In the genomic region with DNA sequence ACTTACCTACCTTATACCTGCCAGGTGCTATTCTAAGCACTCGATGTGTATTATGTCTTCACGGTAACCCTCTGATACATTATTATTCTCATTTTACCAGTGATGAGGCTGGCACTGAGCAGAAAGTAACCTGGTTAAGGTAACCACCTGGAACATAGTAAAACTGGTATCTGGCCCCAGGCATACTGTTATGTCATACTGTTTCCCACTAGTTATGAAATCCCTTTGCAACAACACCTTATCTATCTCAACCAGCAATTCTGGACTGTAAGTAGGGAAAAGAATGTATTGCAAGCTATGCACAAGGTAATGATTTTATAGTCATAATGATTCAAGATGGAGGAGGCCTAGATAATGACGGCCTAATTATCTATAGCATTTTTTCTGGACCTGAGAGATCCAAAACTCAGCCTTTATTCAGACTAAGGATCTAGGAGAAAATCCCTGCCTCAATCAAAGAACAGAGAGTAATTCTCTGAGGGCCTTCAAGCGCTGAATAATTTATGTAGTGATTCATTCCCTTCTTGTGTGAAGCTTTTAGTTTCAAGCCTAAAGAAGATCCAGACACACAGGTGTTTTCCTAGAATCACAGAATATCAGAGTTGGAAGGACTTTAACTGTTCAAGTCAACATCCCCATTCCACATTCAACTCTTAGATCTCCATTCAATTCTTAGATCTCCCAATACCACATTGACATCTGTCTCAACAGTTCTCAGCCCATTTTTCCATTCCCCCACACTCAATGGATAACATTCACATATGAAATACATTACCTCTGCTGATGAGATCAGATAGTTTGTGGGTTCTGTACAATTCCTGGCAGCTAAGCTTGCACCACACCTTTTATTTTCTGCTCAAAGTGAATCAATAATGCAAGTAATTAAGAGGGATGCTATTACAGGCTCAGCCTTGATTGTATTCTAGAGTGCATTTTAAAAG, we compare ENCODE assay signal across 9 cellular contexts.
A peak's percentile ranks its signal among the peaks of the same experiment; 100 is the strongest.
DNase-seq lines count a peak whose midpoint lies in the region; ATAC-seq and TF ChIP-seq lines count a peak whose summit lies in the region.
"Had no signal": no experiment of that assay in that cellular context is flagged by ENCODE, and none has a peak within 500 bp of the region (broad histone marks: within the 10 kb centered on the region; RNA-seq: fewer than 3 reads in every experiment).

No MANE protein-coding gene starts in this region.

- H3K4me3 ChIP-seq in parathyroid adenoma (ENCODE audit: low read depth, low read length): no peak overlapping the region
- H3K4me3 ChIP-seq: thoracic aorta had no signal

- no peak overlapping the region for H3K27ac Mint-ChIP-seq in nephron progenitor cell

- H3K9ac ChIP-seq in parathyroid adenoma: no peak overlapping the region

- no peaks in the 10 kb centered on the region for H3K36me3 ChIP-seq in parathyroid adenoma (ENCODE audit: control insufficient read depth, insufficient read depth, low read length)
- H3K36me3 ChIP-seq: thoracic aorta had no signal

- no peaks in the 10 kb centered on the region for H3K79me2 ChIP-seq in parathyroid adenoma

- no peaks in the 10 kb centered on the region for H3K36me3 Mint-ChIP-seq in nephron progenitor cell (ENCODE audit: low read depth)

- no peaks in the 10 kb centered on the region for H3K27me3 Mint-ChIP-seq in nephron progenitor cell (ENCODE audit: low read depth, poor library complexity)

- DNase-seq in NCI-H1048 (lab: John Stamatoyannopoulos, UW) (no peak), nephron progenitor cell (no peak), DMS79 (lab: John Stamatoyannopoulos, UW) (no peak)
- DNase-seq: NCI-H748 treated with DMSO at 0.1 percent for 48 hours had no signal

- peak; percentile 28 for ATAC-seq in GM18870 (IDR thresholded peaks at IDR 0.05; ENCODE audit: unreplicated experiment)
- peak; percentile 15 for ATAC-seq in GM21717 (IDR thresholded peaks at IDR 0.05; ENCODE audit: unreplicated experiment)
- peak; percentile 19 for ATAC-seq in HG03442 (IDR thresholded peaks at IDR 0.05; ENCODE audit: unreplicated experiment)

- no peaks in the 10 kb centered on the region for H3K27me3 ChIP-seq in parathyroid adenoma (ENCODE audit: control insufficient read depth, insufficient read depth, low read length)

- H3K9me3 ChIP-seq in parathyroid adenoma (ENCODE audit: control insufficient read depth, low read length): no peaks in the 10 kb centered on the region
- H3K9me3 ChIP-seq: thoracic aorta had no signal

- H3K4me3 Mint-ChIP-seq in nephron progenitor cell: no peak overlapping the region

- H3K4me2 ChIP-seq in parathyroid adenoma (ENCODE audit: low read length): peak overlapping the region; percentile 52

- H3K4me1 ChIP-seq in parathyroid adenoma: peaks cover 40% of the 10 kb centered on the region

- peak overlapping the region; percentile 51 for H3K27ac ChIP-seq in parathyroid adenoma
- H3K27ac ChIP-seq: thoracic aorta had no signal

- TF ChIP-seq CTCF in parathyroid adenoma (IDR thresholded peaks at IDR 0.05): no peak
- TF ChIP-seq CTCF in nephron progenitor cell (IDR thresholded peaks at IDR 0.05): no peak

- H3K9me3 Mint-ChIP-seq in nephron progenitor cell: peaks cover 3% of the 10 kb centered on the region

- H2AFZ ChIP-seq in parathyroid adenoma: no peak overlapping the region

- peaks cover 14% of the 10 kb centered on the region for H3K4me1 Mint-ChIP-seq in nephron progenitor cell
